In the genomic region with DNA sequence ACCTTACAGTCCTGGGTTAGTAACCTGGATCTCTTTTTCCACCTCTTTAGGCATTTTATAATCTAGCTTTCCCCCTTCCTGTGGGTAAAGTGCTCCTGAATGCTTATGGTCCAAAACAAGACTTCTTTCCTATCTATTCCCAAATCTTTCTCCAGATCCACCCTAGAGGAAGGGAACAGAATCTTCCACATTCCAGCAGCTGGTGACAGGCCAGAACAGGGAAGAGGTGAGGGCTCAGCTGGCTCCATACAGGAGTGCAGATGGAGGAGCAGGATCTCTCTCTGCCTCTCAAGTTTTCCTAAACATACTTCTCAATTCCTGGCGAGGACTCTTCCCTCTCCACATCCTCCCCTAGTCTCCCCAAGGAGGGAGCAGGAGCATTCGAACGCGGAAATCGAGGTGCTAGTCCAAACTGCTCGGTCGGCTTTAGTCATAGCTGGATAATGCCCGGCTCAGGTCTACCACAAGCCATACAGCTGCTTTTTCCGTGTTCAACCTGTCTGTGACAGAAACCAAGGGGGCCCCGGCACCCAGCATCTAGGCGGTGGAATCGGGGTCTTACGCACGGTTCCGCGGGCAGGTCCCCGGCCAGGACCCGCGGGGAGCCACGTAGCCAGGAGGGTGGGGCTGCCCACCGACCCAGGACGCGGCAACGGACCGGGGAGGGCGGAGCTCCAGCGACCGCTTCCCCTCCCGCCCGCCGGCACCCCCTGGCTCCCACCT, we compare ENCODE assay signal across 8 cellular contexts. TPM values are rescaled to one million over a fixed set of nuclear protein-coding genes. Genes with fewer than 3 reads are reported as not detected.
DNase-seq lines count a peak whose midpoint lies in the region; ATAC-seq and TF ChIP-seq lines count a peak whose summit lies in the region.

No MANE protein-coding gene starts in this region.

- peak overlapping the region; percentile 65 for H3K27ac ChIP-seq in foreskin keratinocyte
- peak overlapping the region; percentile 93 to 100 (median 98) for H3K27ac ChIP-seq in sigmoid colon

- H3K4me1 ChIP-seq in foreskin keratinocyte, result peaks cover 9% of the 10 kb centered on the region
- H3K4me1 ChIP-seq in sigmoid colon, result peaks cover 0 to 80% (median 78%) of the 10 kb centered on the region in 4 donors

- no peak for TF ChIP-seq POLR2A in sigmoid colon (IDR thresholded peaks at IDR 0.05)

- TF ChIP-seq CTCF in WI38 (IDR thresholded peaks at IDR 0.05; ENCODE audit: low read depth, low read length), result no peak
- TF ChIP-seq CTCF in foreskin keratinocyte (conservative IDR thresholded peaks at IDR 0.05), result no peak
- no peak for TF ChIP-seq CTCF in sigmoid colon (IDR thresholded peaks at IDR 0.05)

- no peaks in the 10 kb centered on the region for H3K9me3 ChIP-seq in sigmoid colon

- DNase-seq in A172 (ENCODE audit: low spot score), result peak; percentile 35
- peak; percentile 54 to 60 for DNase-seq in foreskin keratinocyte
- DNase-seq in sigmoid colon, result no peak
- no peak for DNase-seq in cortex of kidney (lab: John Stamatoyannopoulos, UW)
- no peak for DNase-seq in activated gamma-delta T cell (lab: John Stamatoyannopoulos, UW)

- ATAC-seq in GM18867 (IDR thresholded peaks at IDR 0.05; ENCODE audit: unreplicated experiment) (peak; percentile 32), HG03064 (IDR thresholded peaks at IDR 0.05; ENCODE audit: low read depth, unreplicated experiment) (peak; percentile 24), foreskin keratinocyte (peak; percentile 45)

- H3K4me3 ChIP-seq in WI38 (ENCODE audit: low read depth, low read length), result peak overlapping the region; percentile 80
- peak overlapping the region; percentile 69 to 83 (median 77) for H3K4me3 ChIP-seq in sigmoid colon

- intact Hi-C loops in sigmoid colon (cut with DNase I), result no loop called here

- no peak for TF ChIP-seq EP300 in sigmoid colon (IDR thresholded peaks at IDR 0.05)

- 1% methylated on average over 31 of the region's 31 CpGs for WGBS in sigmoid colon, 2 donors

- H3K27me3 ChIP-seq in foreskin keratinocyte (no peaks in the 10 kb centered on the region), sigmoid colon (no peaks in the 10 kb centered on the region)

- H3K36me3 ChIP-seq in sigmoid colon, result peaks cover 0 to 7% (median 2%) of the 10 kb centered on the region in 4 donors

RNA-seq across cellular contexts. Expression of a gene that starts 4.0 kb away (rescaled TPM):
- 12.9 and 16.9 TPM in 2 replicates for total RNA-seq in A172 (2014; rRNA removed; shearing (Covaris generic))
- total RNA-seq in foreskin keratinocyte, result 22.1 and 23.8 TPM in 2 replicates
- 28.5 and 29.4 TPM in 2 replicates for polyA plus RNA-seq in foreskin keratinocyte
- 10 to 100 TPM; 27.4 to 29.8 (median 28.5) TPM for total RNA-seq in sigmoid colon
- 10 to 100 TPM; 16.4 to 41.7 (median 21.0) TPM for polyA plus RNA-seq in sigmoid colon

RNA-seq across cellular contexts. Expression of a gene that starts 8.6 kb away (rescaled TPM):
- total RNA-seq in A172 (2014; rRNA removed; shearing (Covaris generic)), result 30.6 and 34.3 TPM in 2 replicates
- total RNA-seq in foreskin keratinocyte (21.8 and 23.6 TPM in 2 replicates), sigmoid colon (10 to 100 TPM; 23.2 to 54.7 (median 38.0) TPM)
- polyA plus RNA-seq in foreskin keratinocyte (35.2 and 37.4 TPM in 2 replicates), sigmoid colon (10 to 100 TPM; 28.7 to 37.1 (median 33.0) TPM)

RNA-seq across cellular contexts. Expression of a gene that starts 8.9 kb away (rescaled TPM):
- 0.09 and 0.62 TPM in 2 replicates for total RNA-seq in A172 (2014; rRNA removed; shearing (Covaris generic))
- total RNA-seq in foreskin keratinocyte (0.44 and 0.46 TPM in 2 replicates), sigmoid colon (1 to 10 TPM in 1 of 4 donors, not detected in 3; 1.2 TPM)
- polyA plus RNA-seq in foreskin keratinocyte (0.53 and 0.58 TPM in 2 replicates), sigmoid colon (under 1 TPM in 1 of 3 donors, not detected in 2; 0.77 TPM)

RNA-seq across cellular contexts. Expression of a gene that starts 14.0 kb away (rescaled TPM):
- total RNA-seq in A172 (2014; rRNA removed; shearing (Covaris generic)), result 23.1 and 24.8 TPM in 2 replicates
- total RNA-seq in foreskin keratinocyte (19.4 and 23.9 TPM in 2 replicates), sigmoid colon (10 to 100 TPM; 19.1 to 28.5 (median 19.2) TPM)
- polyA plus RNA-seq in foreskin keratinocyte (18.9 and 22.2 TPM in 2 replicates), sigmoid colon (10 to 100 TPM; 16.8 to 22.2 (median 18.7) TPM)

RNA-seq across cellular contexts. Expression of a gene that starts 14.0 kb away (rescaled TPM):
- 46.9 and 53.7 TPM in 2 replicates for total RNA-seq in A172 (2014; rRNA removed; shearing (Covaris generic))
- total RNA-seq in foreskin keratinocyte, result 18.6 and 19.8 TPM in 2 replicates
- polyA plus RNA-seq in foreskin keratinocyte, result 26.0 and 27.3 TPM in 2 replicates
- 10 to 100 TPM in 1 of 4 donors, 1 to 10 TPM in 3; 6.8 to 12.7 (median 8.2) TPM for total RNA-seq in sigmoid colon
- 10 to 100 TPM; 10.8 to 46.0 (median 14.8) TPM for polyA plus RNA-seq in sigmoid colon

Comparison
In these comparisons a context has a peak if more than half of its experiments do, and no peak if none do; other contexts are left out.
1. DNase-seq: peak in A172 (single experiment) and foreskin keratinocyte (2 of 2); none in sigmoid colon (single experiment), cortex of kidney (single experiment) and activated gamma-delta T cell (single experiment).
2. Peak in every context shown above with its lines, with median percentiles within 50 percentile points of each other: ATAC-seq.